Comparison of ENCODE assay signal across 1 cellular context in the genomic region with DNA sequence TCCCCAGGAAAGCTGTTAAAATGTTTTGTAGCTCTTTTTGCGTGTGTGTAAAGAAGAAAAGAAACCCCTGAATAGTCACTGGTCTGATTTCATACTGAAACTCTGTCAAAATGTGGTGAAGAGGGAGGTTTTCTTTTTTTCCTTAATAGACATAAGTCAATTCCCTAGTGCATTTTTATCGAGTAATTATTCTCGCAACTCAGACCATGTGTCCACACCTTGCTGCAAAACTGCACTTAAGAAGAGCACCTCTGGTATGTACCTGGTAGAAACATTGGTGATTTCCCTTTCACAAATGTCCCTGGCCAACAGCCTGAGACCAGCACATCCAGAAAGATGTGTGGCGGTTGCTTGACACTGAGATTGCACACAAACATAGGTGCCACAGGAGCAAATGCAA.
TF ChIP-seq lines count a peak whose summit lies in the region.

No MANE protein-coding gene starts in this region.

TF ChIP-seq in WTC11, 78 proteins besides CTCF, POLR2A, EP300 and RAD21 (continued from another document):
- TF ChIP-seq, protein P1, sequence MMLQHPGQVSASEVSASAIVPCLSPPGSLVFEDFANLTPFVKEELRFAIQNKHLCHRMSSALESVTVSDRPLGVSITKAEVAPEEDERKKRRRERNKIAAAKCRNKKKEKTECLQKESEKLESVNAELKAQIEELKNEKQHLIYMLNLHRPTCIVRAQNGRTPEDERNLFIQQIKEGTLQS (CRISPR knock-in tag; conservative IDR thresholded peaks at IDR 0.05) = no peak
- no peak for TF ChIP-seq ZNF671 (CRISPR knock-in tag; IDR thresholded peaks at IDR 0.05)
- no peak for TF ChIP-seq OVOL2 (CRISPR knock-in tag; IDR thresholded peaks at IDR 0.05; ENCODE audit: borderline replicate concordance)
- TF ChIP-seq, protein P2, sequence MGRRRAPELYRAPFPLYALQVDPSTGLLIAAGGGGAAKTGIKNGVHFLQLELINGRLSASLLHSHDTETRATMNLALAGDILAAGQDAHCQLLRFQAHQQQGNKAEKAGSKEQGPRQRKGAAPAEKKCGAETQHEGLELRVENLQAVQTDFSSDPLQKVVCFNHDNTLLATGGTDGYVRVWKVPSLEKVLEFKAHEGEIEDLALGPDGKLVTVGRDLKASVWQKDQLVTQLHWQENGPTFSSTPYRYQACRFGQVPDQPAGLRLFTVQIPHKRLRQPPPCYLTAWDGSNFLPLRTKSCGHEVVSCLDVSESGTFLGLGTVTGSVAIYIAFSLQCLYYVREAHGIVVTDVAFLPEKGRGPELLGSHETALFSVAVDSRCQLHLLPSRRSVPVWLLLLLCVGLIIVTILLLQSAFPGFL (CRISPR knock-in tag; IDR thresholded peaks at IDR 0.05; ENCODE audit: borderline replicate concordance) = no peak
- TF ChIP-seq, protein P3, sequence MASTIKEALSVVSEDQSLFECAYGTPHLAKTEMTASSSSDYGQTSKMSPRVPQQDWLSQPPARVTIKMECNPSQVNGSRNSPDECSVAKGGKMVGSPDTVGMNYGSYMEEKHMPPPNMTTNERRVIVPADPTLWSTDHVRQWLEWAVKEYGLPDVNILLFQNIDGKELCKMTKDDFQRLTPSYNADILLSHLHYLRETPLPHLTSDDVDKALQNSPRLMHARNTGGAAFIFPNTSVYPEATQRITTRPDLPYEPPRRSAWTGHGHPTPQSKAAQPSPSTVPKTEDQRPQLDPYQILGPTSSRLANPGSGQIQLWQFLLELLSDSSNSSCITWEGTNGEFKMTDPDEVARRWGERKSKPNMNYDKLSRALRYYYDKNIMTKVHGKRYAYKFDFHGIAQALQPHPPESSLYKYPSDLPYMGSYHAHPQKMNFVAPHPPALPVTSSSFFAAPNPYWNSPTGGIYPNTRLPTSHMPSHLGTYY (CRISPR knock-in tag; IDR thresholded peaks at IDR 0.05) = no peak
- TF ChIP-seq TEAD1 (CRISPR knock-in tag; IDR thresholded peaks at IDR 0.05) = no peak
- no peak for TF ChIP-seq MXD4 (CRISPR knock-in tag; IDR thresholded peaks at IDR 0.05; ENCODE audit: borderline replicate concordance)
- no peak for TF ChIP-seq TCF7 (CRISPR knock-in tag; IDR thresholded peaks at IDR 0.05; ENCODE audit: low read depth)
- no peak for TF ChIP-seq RELA (CRISPR knock-in tag; IDR thresholded peaks at IDR 0.05; ENCODE audit: borderline replicate concordance)
- TF ChIP-seq ZNF423 (CRISPR knock-in tag; IDR thresholded peaks at IDR 0.05) = no peak
- TF ChIP-seq, protein P4, sequence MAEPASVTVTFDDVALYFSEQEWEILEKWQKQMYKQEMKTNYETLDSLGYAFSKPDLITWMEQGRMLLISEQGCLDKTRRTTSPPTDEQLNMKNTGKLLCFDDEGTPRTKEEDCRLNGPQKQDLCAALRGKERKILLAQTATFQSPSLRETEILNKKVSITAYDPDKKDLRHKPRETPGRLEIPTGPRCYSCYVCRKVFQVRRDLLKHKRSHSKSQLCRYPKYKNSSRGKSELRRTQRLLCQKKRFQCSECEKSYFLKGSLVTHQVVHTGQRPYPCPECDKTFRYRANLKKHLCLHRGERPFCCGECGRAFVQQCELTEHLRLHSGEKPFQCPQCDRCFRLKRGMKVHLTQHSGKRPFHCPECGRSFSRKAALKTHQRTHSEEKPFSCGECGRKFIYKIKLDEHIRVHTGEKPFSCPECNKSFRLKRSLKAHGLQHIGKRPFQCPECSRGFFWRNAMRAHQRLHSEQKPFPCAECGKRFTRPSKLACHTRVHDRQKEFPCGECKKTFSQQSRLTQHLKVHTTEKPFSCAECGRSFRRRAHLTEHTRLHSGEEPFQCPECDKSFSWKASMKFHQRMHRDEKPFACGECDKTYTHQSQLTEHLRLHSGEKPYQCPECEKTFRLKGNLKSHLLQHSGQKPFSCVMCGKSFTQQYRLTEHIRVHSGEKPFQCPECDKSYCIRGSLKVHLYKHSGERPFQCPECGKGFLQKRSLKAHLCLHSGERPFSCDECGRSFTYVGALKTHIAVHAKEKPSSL (CRISPR knock-in tag; conservative IDR thresholded peaks at IDR 0.05) = no peak
- TF ChIP-seq, protein P5, sequence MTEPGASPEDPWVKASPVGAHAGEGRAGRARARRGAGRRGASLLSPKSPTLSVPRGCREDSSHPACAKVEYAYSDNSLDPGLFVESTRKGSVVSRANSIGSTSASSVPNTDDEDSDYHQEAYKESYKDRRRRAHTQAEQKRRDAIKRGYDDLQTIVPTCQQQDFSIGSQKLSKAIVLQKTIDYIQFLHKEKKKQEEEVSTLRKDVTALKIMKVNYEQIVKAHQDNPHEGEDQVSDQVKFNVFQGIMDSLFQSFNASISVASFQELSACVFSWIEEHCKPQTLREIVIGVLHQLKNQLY (CRISPR knock-in tag; IDR thresholded peaks at IDR 0.05) = no peak
- no peak for TF ChIP-seq ZNF232 (CRISPR knock-in tag; IDR thresholded peaks at IDR 0.05)
- TF ChIP-seq, protein P6, sequence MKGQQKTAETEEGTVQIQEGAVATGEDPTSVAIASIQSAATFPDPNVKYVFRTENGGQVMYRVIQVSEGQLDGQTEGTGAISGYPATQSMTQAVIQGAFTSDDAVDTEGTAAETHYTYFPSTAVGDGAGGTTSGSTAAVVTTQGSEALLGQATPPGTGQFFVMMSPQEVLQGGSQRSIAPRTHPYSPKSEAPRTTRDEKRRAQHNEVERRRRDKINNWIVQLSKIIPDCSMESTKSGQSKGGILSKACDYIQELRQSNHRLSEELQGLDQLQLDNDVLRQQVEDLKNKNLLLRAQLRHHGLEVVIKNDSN (CRISPR knock-in tag; IDR thresholded peaks at IDR 0.05) = no peak
- TF ChIP-seq, protein P7, sequence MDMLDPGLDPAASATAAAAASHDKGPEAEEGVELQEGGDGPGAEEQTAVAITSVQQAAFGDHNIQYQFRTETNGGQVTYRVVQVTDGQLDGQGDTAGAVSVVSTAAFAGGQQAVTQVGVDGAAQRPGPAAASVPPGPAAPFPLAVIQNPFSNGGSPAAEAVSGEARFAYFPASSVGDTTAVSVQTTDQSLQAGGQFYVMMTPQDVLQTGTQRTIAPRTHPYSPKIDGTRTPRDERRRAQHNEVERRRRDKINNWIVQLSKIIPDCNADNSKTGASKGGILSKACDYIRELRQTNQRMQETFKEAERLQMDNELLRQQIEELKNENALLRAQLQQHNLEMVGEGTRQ (CRISPR knock-in tag; IDR thresholded peaks at IDR 0.05) = no peak
